1 cellular context compared by ENCODE assay signal in genomic region chr22:34414467-34415440, GRCh38.
TF ChIP-seq lines count a peak whose summit lies in the region.

No MANE protein-coding gene starts in this region.

TF ChIP-seq in GM12878, 131 proteins besides CTCF, POLR2A, EP300 and RAD21 (continued from another document):
- TF ChIP-seq, protein P1, sequence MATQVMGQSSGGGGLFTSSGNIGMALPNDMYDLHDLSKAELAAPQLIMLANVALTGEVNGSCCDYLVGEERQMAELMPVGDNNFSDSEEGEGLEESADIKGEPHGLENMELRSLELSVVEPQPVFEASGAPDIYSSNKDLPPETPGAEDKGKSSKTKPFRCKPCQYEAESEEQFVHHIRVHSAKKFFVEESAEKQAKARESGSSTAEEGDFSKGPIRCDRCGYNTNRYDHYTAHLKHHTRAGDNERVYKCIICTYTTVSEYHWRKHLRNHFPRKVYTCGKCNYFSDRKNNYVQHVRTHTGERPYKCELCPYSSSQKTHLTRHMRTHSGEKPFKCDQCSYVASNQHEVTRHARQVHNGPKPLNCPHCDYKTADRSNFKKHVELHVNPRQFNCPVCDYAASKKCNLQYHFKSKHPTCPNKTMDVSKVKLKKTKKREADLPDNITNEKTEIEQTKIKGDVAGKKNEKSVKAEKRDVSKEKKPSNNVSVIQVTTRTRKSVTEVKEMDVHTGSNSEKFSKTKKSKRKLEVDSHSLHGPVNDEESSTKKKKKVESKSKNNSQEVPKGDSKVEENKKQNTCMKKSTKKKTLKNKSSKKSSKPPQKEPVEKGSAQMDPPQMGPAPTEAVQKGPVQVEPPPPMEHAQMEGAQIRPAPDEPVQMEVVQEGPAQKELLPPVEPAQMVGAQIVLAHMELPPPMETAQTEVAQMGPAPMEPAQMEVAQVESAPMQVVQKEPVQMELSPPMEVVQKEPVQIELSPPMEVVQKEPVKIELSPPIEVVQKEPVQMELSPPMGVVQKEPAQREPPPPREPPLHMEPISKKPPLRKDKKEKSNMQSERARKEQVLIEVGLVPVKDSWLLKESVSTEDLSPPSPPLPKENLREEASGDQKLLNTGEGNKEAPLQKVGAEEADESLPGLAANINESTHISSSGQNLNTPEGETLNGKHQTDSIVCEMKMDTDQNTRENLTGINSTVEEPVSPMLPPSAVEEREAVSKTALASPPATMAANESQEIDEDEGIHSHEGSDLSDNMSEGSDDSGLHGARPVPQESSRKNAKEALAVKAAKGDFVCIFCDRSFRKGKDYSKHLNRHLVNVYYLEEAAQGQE (IDR thresholded peaks at IDR 0.05; ENCODE audit: low read depth, low read length), result peak; percentile 99
- TF ChIP-seq EZH2 (IDR thresholded peaks at IDR 0.05; ENCODE audit: borderline replicate concordance, control insufficient read depth, low read depth, low read length) (no peak), DPF2 (IDR thresholded peaks at IDR 0.05) (no peak), RBBP5 (conservative IDR thresholded peaks at IDR 0.05) (no peak), PAX5 (IDR thresholded peaks at IDR 0.05; ENCODE audit: borderline replicate concordance, low read depth, low read length) (no peak), EGR1 (IDR thresholded peaks at IDR 0.05; ENCODE audit: borderline replicate concordance in 1 of 2, low read depth in 2 of 2, low read length in 2 of 2) (peak in 1 of 2 experiments; percentile 61; a peak in 2 of 3 replicates), HDGF (IDR thresholded peaks at IDR 0.05) (no peak)
